18 cellular contexts compared by ENCODE assay signal in the genomic region with DNA sequence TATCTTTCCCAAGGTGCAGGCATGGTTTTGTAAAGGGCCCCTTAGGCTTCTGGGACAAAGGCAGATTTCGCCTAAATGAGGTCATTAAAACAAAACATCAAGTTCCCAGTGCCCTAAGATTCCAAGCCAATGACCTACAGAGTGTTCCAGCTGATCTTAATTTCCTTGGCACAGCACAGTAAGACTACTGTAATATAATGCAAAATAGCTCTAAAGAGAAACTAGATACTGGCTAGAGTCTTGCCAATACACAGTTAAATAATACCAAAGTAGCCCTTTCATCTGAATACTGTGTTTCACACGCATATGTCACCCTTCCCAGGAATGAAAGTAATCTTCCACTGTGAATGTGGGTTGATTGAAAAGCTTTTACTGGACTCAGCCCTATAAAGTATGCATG. TPM values are rescaled to one million over a fixed set of nuclear protein-coding genes. Genes with fewer than 3 reads are reported as not detected.
A peak's percentile ranks its signal among the peaks of the same experiment; 100 is the strongest.
DNase-seq lines count a peak whose midpoint lies in the region; ATAC-seq, FAIRE-seq and TF ChIP-seq lines count a peak whose summit lies in the region.
"Had no signal": no experiment of that assay in that cellular context is flagged by ENCODE, and none has a peak within 500 bp of the region (broad histone marks: within the 10 kb centered on the region; RNA-seq: fewer than 3 reads in every experiment).

No MANE protein-coding gene starts in this region.

- dilution Hi-C loops in keratinocyte (cut with MboI; ENCODE audit: extremely low pct_ligation_motif_present, low sequenced_read_pairs): no loop called here

- no peak overlapping the region for H2AFZ ChIP-seq in keratinocyte (ENCODE audit: control insufficient read depth, low read length)

- H3K4me1 ChIP-seq in keratinocyte (ENCODE audit: control insufficient read depth, extremely low read depth, insufficient read depth, low read length): no peaks in the 10 kb centered on the region
- H3K4me1 ChIP-seq in stomach smooth muscle (ENCODE audit: control insufficient read depth, insufficient read depth, low read length): no peaks in the 10 kb centered on the region
- H3K4me1 ChIP-seq: prostate gland, suprapubic skin had no signal

- peak; percentile 9 for FAIRE-seq in keratinocyte (lab: Jason Lieb, UNC)
- FAIRE-seq: K562 had no signal

- no peaks in the 10 kb centered on the region for H3K79me2 ChIP-seq in keratinocyte (ENCODE audit: control insufficient read depth, insufficient read depth, low read length)

- no peaks in the 10 kb centered on the region for H3K9me1 ChIP-seq in keratinocyte (ENCODE audit: control insufficient read depth, extremely low read depth, insufficient read depth, low read length)

- peak overlapping the region in 1 of 5 experiments; percentile 33 for H3K4me3 Mint-ChIP-seq in brain
- H3K4me3 Mint-ChIP-seq in stimulated activated naive B cell treated with anti-CD40 and anti-IgM and Interleukin-4, amounts not matched to agents 10 μg/mL and 1 μg/mL and 100 μg/mL, for 72 hours: no peak overlapping the region
- no peak overlapping the region for H3K4me3 Mint-ChIP-seq in nephron progenitor cell
- H3K4me3 Mint-ChIP-seq: activated CD8-positive, alpha-beta T cell treated with anti-CD3 and anti-CD28 coated beads, Interleukin-2, amount 10 ng/mL, durations not matched to agents 7 days and 5 days; memory B cell had no signal

- H3K9me3 ChIP-seq in keratinocyte (ENCODE audit: control insufficient read depth, low read depth, low read length): no peaks in the 10 kb centered on the region
- no peaks in the 10 kb centered on the region for H3K9me3 ChIP-seq in stomach smooth muscle (ENCODE audit: control insufficient read depth in 2 of 2, low read length in 2 of 2)
- H3K9me3 ChIP-seq: prostate gland, suprapubic skin had no signal

- no peaks in the 10 kb centered on the region for H3K9me3 Mint-ChIP-seq in brain
- no peaks in the 10 kb centered on the region for H3K9me3 Mint-ChIP-seq in stimulated activated naive B cell treated with anti-CD40 and anti-IgM and Interleukin-4, amounts not matched to agents 10 μg/mL and 1 μg/mL and 100 μg/mL, for 72 hours
- H3K9me3 Mint-ChIP-seq in nephron progenitor cell: no peaks in the 10 kb centered on the region
- H3K9me3 Mint-ChIP-seq: memory B cell had no signal

- no peak overlapping the region for H3K4me3 ChIP-seq in keratinocyte (ENCODE audit: control insufficient read depth in 2 of 3, extremely low read depth in 1 of 3, insufficient read depth in 2 of 3, low read depth in 1 of 3, low read length in 3 of 3)
- H3K4me3 ChIP-seq in stomach smooth muscle (ENCODE audit: low read length in 2 of 2): no peak overlapping the region
- H3K4me3 ChIP-seq: K562, prostate gland, suprapubic skin had no signal

- H3K27me3 ChIP-seq in keratinocyte (ENCODE audit: control insufficient read depth, extremely low read depth, insufficient read depth, low read length) (no peaks in the 10 kb centered on the region), stomach smooth muscle (ENCODE audit: control insufficient read depth in 1 of 2, insufficient read depth in 2 of 2, low read length in 2 of 2) (no peaks in the 10 kb centered on the region)
- H3K27me3 ChIP-seq: suprapubic skin had no signal

- peak overlapping the region in 4 of 5 experiments; percentile 27 to 81 (median 70) for H3K27ac Mint-ChIP-seq in brain
- H3K27ac Mint-ChIP-seq in stimulated activated naive B cell treated with anti-CD40 and anti-IgM and Interleukin-4, amounts not matched to agents 10 μg/mL and 1 μg/mL and 100 μg/mL, for 72 hours: no peak overlapping the region
- H3K27ac Mint-ChIP-seq in nephron progenitor cell: no peak overlapping the region
- H3K27ac Mint-ChIP-seq: activated CD8-positive, alpha-beta T cell treated with anti-CD3 and anti-CD28 coated beads, Interleukin-2, amount 10 ng/mL, durations not matched to agents 7 days and 5 days; memory B cell had no signal

- DNase-seq in HS-5 (ENCODE audit: low read depth) (peak; percentile 25), keratinocyte (ENCODE audit: low read depth, low spot score) (no peak), nephron progenitor cell (no peak)
- DNase-seq in stimulated activated naive B cell treated with anti-CD40 and anti-IgM and Interleukin-4, amounts not matched to agents 10 μg/mL and 1 μg/mL and 100 μg/mL, for 72 hours: no peak
- DNase-seq: activated CD8-positive, alpha-beta T cell treated with anti-CD3 and anti-CD28 coated beads, Interleukin-2, amount 10 ng/mL, durations not matched to agents 7 days and 5 days; activated gamma-delta T cell treated with Interleukin-2 at 50 U/mL for 16 hours; COR-L47; erythroblast; NCI-H1436; NCI-H510A treated with DMSO at 0.1 percent for 48 hours; RPMI8226 had no signal

- H3K27ac ChIP-seq in keratinocyte (ENCODE audit: control insufficient read depth, insufficient read depth, low read length): no peak overlapping the region
- H3K27ac ChIP-seq in stomach smooth muscle (ENCODE audit: low read length): peak overlapping the region; percentile 0
- H3K27ac ChIP-seq: prostate gland, suprapubic skin had no signal

- H3K27me3 Mint-ChIP-seq in brain (no peaks in the 10 kb centered on the region), nephron progenitor cell (ENCODE audit: low read depth, poor library complexity) (peaks cover 4% of the 10 kb centered on the region)
- peaks cover 6 to 9% of the 10 kb centered on the region in 2 donors for H3K27me3 Mint-ChIP-seq in stimulated activated naive B cell treated with anti-CD40 and anti-IgM and Interleukin-4, amounts not matched to agents 10 μg/mL and 1 μg/mL and 100 μg/mL, for 72 hours

- no peak for ATAC-seq in stimulated activated naive B cell treated with anti-CD40 and anti-IgM and Interleukin-4, amounts not matched to agents 10 μg/mL and 1 μg/mL and 100 μg/mL, for 72 hours (replicated peaks)
- ATAC-seq in HG02870 (IDR thresholded peaks at IDR 0.05; ENCODE audit: unreplicated experiment): no peak
- ATAC-seq: activated CD8-positive, alpha-beta T cell treated with anti-CD3 and anti-CD28 coated beads, Interleukin-2, amount 10 ng/mL, durations not matched to agents 7 days and 5 days; K562 had no signal

- H4K20me1 ChIP-seq in keratinocyte (ENCODE audit: control insufficient read depth, extremely low read depth, insufficient read depth, low read length): no peaks in the 10 kb centered on the region

- no peak overlapping the region for H3K4me2 ChIP-seq in keratinocyte (ENCODE audit: control insufficient read depth, extremely low read depth, insufficient read depth, low read depth, low read length)

- H3K9ac ChIP-seq in keratinocyte (ENCODE audit: control insufficient read depth, extremely low read depth, insufficient read depth, low read length) (no peak overlapping the region), stomach smooth muscle (ENCODE audit: low read length in 2 of 2) (no peak overlapping the region)

- H3K4me1 Mint-ChIP-seq in brain (peaks cover 31% of the 10 kb centered on the region), nephron progenitor cell (no peaks in the 10 kb centered on the region)
- no peaks in the 10 kb centered on the region for H3K4me1 Mint-ChIP-seq in stimulated activated naive B cell treated with anti-CD40 and anti-IgM and Interleukin-4, amounts not matched to agents 10 μg/mL and 1 μg/mL and 100 μg/mL, for 72 hours
- H3K4me1 Mint-ChIP-seq: memory B cell had no signal

- H3K36me3 Mint-ChIP-seq in brain (no peaks in the 10 kb centered on the region), nephron progenitor cell (ENCODE audit: low read depth) (no peaks in the 10 kb centered on the region)
- H3K36me3 Mint-ChIP-seq in stimulated activated naive B cell treated with anti-CD40 and anti-IgM and Interleukin-4, amounts not matched to agents 10 μg/mL and 1 μg/mL and 100 μg/mL, for 72 hours: no peaks in the 10 kb centered on the region
- H3K36me3 Mint-ChIP-seq: memory B cell had no signal

- TF ChIP-seq CTCF in brain (conservative IDR thresholded peaks at IDR 0.05): no peak
- no peak for TF ChIP-seq CTCF in keratinocyte (optimal IDR thresholded peaks at IDR 0.05 in 1 of 3, IDR thresholded peaks at IDR 0.05 in 1 of 3, conservative IDR thresholded peaks at IDR 0.05 in 1 of 3; ENCODE audit: extremely low read depth in 1 of 3, insufficient read depth in 2 of 3, low read length in 3 of 3)
- no peak for TF ChIP-seq CTCF in nephron progenitor cell (IDR thresholded peaks at IDR 0.05)

- H3K36me3 ChIP-seq in keratinocyte (ENCODE audit: control insufficient read depth in 2 of 2, extremely low read depth in 1 of 2, insufficient read depth in 2 of 2, low read length in 2 of 2) (no peaks in the 10 kb centered on the region), stomach smooth muscle (ENCODE audit: control insufficient read depth in 2 of 2, insufficient read depth in 2 of 2, low read length in 2 of 2) (no peaks in the 10 kb centered on the region)
- H3K36me3 ChIP-seq: prostate gland, suprapubic skin had no signal

RNA-seq across cellular contexts. Expression of gene GRB14, which starts 14.7 kb away (rescaled TPM):
- polyA plus RNA-seq in brain (ENCODE audit: insufficient read depth, low read depth, low replicate concordance) (1.0 TPM), keratinocyte (1.4 to 4.2 TPM (median 2.3 TPM) in 3 replicates)
- polyA plus RNA-seq in keratinocyte (2011; ENCODE audit: low read depth): 15.0 TPM
- 2.1 and 3.0 TPM in 2 replicates for polyA plus RNA-seq in keratinocyte (2011; cell fraction: cytosol; rRNA removed)
- 4.6 and 7.7 TPM in 2 replicates for polyA plus RNA-seq in keratinocyte (2011; cell fraction: nucleus; rRNA removed)
- 3.2 and 3.5 TPM in 2 replicates for polyA plus RNA-seq in keratinocyte (2012; ENCODE audit: low replicate concordance)
- 0.30 to 1.9 TPM (median 0.73 TPM) in 3 replicates for polyA minus RNA-seq in keratinocyte
- polyA minus RNA-seq in keratinocyte (2011; cell fraction: cytosol; rRNA and poly(A)+ RNA removed): 2.3 TPM
- polyA minus RNA-seq in keratinocyte (2011; cell fraction: nucleus; rRNA and poly(A)+ RNA removed): 1.2 and 1.9 TPM in 2 replicates
- polyA plus RNA-seq: K562 had no signal

Comparison
In these comparisons a context has a peak if more than half of its experiments do, and no peak if none do; other contexts are left out.
1. H3K27ac Mint-ChIP-seq: peak in brain (4 of 5); none in stimulated activated naive B cell treated with anti-CD40 and anti-IgM and Interleukin-4, amounts not matched to agents 10 μg/mL and 1 μg/mL and 100 μg/mL, for 72 hours (single experiment) and nephron progenitor cell (single experiment).